In genomic region chr1:236734141-236734765, GRCh38 we compare ENCODE assay signal across 14 cellular contexts. TPM values are rescaled to one million over a fixed set of nuclear protein-coding genes. Genes with fewer than 3 reads are reported as not detected.
DNase-seq lines count a peak whose midpoint lies in the region; ATAC-seq and TF ChIP-seq lines count a peak whose summit lies in the region.
"Had no signal": no experiment of that assay in that cellular context is flagged by ENCODE, and none has a peak within 500 bp of the region (broad histone marks: within the 10 kb centered on the region; RNA-seq: fewer than 3 reads in every experiment).

No MANE protein-coding gene starts in this region.

- H3K9ac ChIP-seq in H9 (ENCODE audit: extremely low read depth, insufficient read length, low read length) = no peak overlapping the region

- H3K79me1 ChIP-seq in H9 (ENCODE audit: insufficient read depth, low read depth, low read length, poor library complexity, severe bottlenecking) = no peaks in the 10 kb centered on the region

- H2BK5ac ChIP-seq in H9 (ENCODE audit: insufficient read length, low read length) = no peak overlapping the region

- H3K9me3 ChIP-seq in heart right ventricle (no peaks in the 10 kb centered on the region), H9 (ENCODE audit: control insufficient read depth, low read depth, low read length) (no peaks in the 10 kb centered on the region)
- H3K9me3 ChIP-seq: mucosa of descending colon, ovary had no signal

- WGBS in heart right ventricle, 2 donors = 36 to 51% methylated on average over 8 of the region's 8 CpGs
- no CpG with 5 or more reads among the region's 8 CpGs for WGBS in H9 (ENCODE audit: extremely low coverage, insufficient read length, low lambda C conversion rate)

- no peaks in the 10 kb centered on the region for H4K20me1 ChIP-seq in H9 (ENCODE audit: control insufficient read depth, insufficient read depth, insufficient read length)

- peaks cover 0 to 3% (median 0%) of the 10 kb centered on the region in 3 experiments; a peak in 2 of 7 replicates for H3K36me3 Mint-ChIP-seq in H9 (ENCODE audit: insufficient read depth in 1 of 3, low read depth in 3 of 3)

- no peaks in the 10 kb centered on the region for H3K9me3 Mint-ChIP-seq in H9
- H3K9me3 Mint-ChIP-seq: activated naive CD8-positive, alpha-beta T cell treated with anti-CD3 and anti-CD28 coated beads, Interleukin-2, amount 50 U/mL, for 24 hours had no signal

- H3K4ac ChIP-seq in H9 (ENCODE audit: low read depth, low read length) = no peak overlapping the region

- intact Hi-C loops in heart right ventricle (cut with DNase I) = no loop called here

- H3K27me3 ChIP-seq in heart right ventricle = no peaks in the 10 kb centered on the region
- H3K27me3 ChIP-seq in H9 (ENCODE audit: insufficient read depth, low read length) = no peaks in the 10 kb centered on the region
- H3K27me3 ChIP-seq: ovary had no signal

- no peak overlapping the region for H2BK15ac ChIP-seq in H9 (ENCODE audit: low read depth, low read length)

- H4K5ac ChIP-seq in H9 (ENCODE audit: insufficient read length, low read depth, low read length) = no peak overlapping the region

- TF ChIP-seq CTCF in heart right ventricle (IDR thresholded peaks at IDR 0.05) = no peak
- TF ChIP-seq CTCF in H9 (conservative IDR thresholded peaks at IDR 0.05) = no peak

- H2BK12ac ChIP-seq in H9 (ENCODE audit: insufficient read length, low read depth, low read length) = no peak overlapping the region

- H3K27me3 Mint-ChIP-seq in H9 (ENCODE audit: low read depth) = no peaks in the 10 kb centered on the region

- no peak overlapping the region for H3K4me3 ChIP-seq in heart right ventricle
- H3K4me3 ChIP-seq: coronary artery, mucosa of descending colon, ovary had no signal

- no peak overlapping the region for H2AK5ac ChIP-seq in H9 (ENCODE audit: insufficient read length, low read length)

- DNase-seq in A172 (ENCODE audit: low spot score) (peak; percentile 61), astrocyte of the hippocampus (ENCODE audit: low read depth, low spot score) (peak; percentile 13), heart right ventricle (no peak), NCI-H1436 (lab: John Stamatoyannopoulos, UW) (no peak), H9 (no peak), NCI-H526 (lab: John Stamatoyannopoulos, UW) (no peak), HuH-7.5 (ENCODE audit: low spot score) (no peak)
- DNase-seq: activated naive CD8-positive, alpha-beta T cell treated with anti-CD3 and anti-CD28 coated beads, Interleukin-2, amount 50 U/mL, for 24 hours; activated T-cell treated with anti-CD3 and anti-CD28 coated beads for 4 hours; mucosa of descending colon; MV-4-11; ovary had no signal

- no peak overlapping the region for H3K4me3 Mint-ChIP-seq in H9
- H3K4me3 Mint-ChIP-seq: activated naive CD8-positive, alpha-beta T cell treated with anti-CD3 and anti-CD28 coated beads, Interleukin-2, amount 50 U/mL, for 24 hours had no signal

- no peak overlapping the region for H2BK120ac ChIP-seq in H9 (ENCODE audit: low read depth, low read length, poor library complexity, severe bottlenecking)

- no peak overlapping the region for H3T11ph ChIP-seq in H9 (ENCODE audit: low read length)

- no peak overlapping the region for H4K8ac ChIP-seq in H9 (replicated peaks; ENCODE audit: insufficient read length, low read depth, low read length)

- H2BK20ac ChIP-seq in H9 (ENCODE audit: low read depth, low read length, poor library complexity, severe bottlenecking) = no peak overlapping the region

- peaks cover 8 to 15% of the 10 kb centered on the region in 2 experiments; a peak in 3 of 4 replicates for H3K4me1 Mint-ChIP-seq in H9

- peak overlapping the region in 6 of 10 donors; percentile 2 to 53 (median 34) for H3K27ac ChIP-seq in heart right ventricle
- H3K27ac ChIP-seq in H9 (ENCODE audit: insufficient read length, low read depth, low read length) = no peak overlapping the region
- H3K27ac ChIP-seq: coronary artery, ovary had no signal

- no peak overlapping the region for H2AFZ ChIP-seq in H9 (ENCODE audit: low read length)

- H3K79me2 ChIP-seq in H9 (ENCODE audit: insufficient read depth, low read length) = no peaks in the 10 kb centered on the region

- H4K91ac ChIP-seq in H9 (ENCODE audit: insufficient read length, low read depth, low read length) = no peak overlapping the region

- H3K14ac ChIP-seq in H9 (ENCODE audit: insufficient read depth, low read length) = no peak overlapping the region

- H3K4me1 ChIP-seq in heart right ventricle (peaks cover 0 to 27% (median under 1%) of the 10 kb centered on the region in 9 donors), H9 (ENCODE audit: insufficient read depth, low read length) (peaks cover 3% of the 10 kb centered on the region; the same call in 1 of the 2 replicates)

- ATAC-seq in GM21619 (IDR thresholded peaks at IDR 0.05; ENCODE audit: unreplicated experiment) (peak; percentile 59), heart right ventricle (peak in 4 of 8 donors; percentile 4 to 30 (median 12))
- ATAC-seq: activated naive CD8-positive, alpha-beta T cell treated with anti-CD3 and anti-CD28 coated beads, Interleukin-2, amount 50 U/mL, for 24 hours; mucosa of descending colon had no signal

- no peaks in the 10 kb centered on the region for H3K23me2 ChIP-seq in H9 (ENCODE audit: insufficient read length, low read depth, low read length, poor library complexity, severe bottlenecking)

- H3K18ac ChIP-seq in H9 (ENCODE audit: insufficient read length, low read depth, low read length) = no peak overlapping the region

- peaks cover 0 to 92% (median 4%) of the 10 kb centered on the region in 9 donors for H3K36me3 ChIP-seq in heart right ventricle
- H3K36me3 ChIP-seq: ovary had no signal

- H3K23ac ChIP-seq in H9 (ENCODE audit: insufficient read length, low read depth, low read length) = no peak overlapping the region

- H3K56ac ChIP-seq in H9 (ENCODE audit: insufficient read length, low read depth, low read length) = no peak overlapping the region

- no peak overlapping the region for H3K4me2 ChIP-seq in H9 (ENCODE audit: insufficient read depth, insufficient read length, low read length)

- H3K27ac Mint-ChIP-seq in H9 = peak overlapping the region in 1 of 3 experiments; percentile 9; a peak in 1 of 7 replicates
- H3K27ac Mint-ChIP-seq: activated naive CD8-positive, alpha-beta T cell treated with anti-CD3 and anti-CD28 coated beads, Interleukin-2, amount 50 U/mL, for 24 hours had no signal

RNA-seq across cellular contexts. Expression of gene ACTN2, which starts 48.0 kb away (rescaled TPM):
- not detected in 2 replicates for total RNA-seq in A172 (2014; rRNA removed; shearing (Covaris generic))
- total RNA-seq in heart right ventricle (1,000 to 10,000 TPM; 2,366 to 4,290 (median 3,682) TPM), H9 (2021) (0.92 and 2.3 TPM in 2 replicates)
- 1,000 to 10,000 TPM in 1 of 2 donors, 100 to 1,000 TPM in 1; 599 to 1,375 TPM for polyA plus RNA-seq in heart right ventricle

Comparison
In these comparisons a context has a peak if more than half of its experiments do, and no peak if none do; other contexts are left out.
1. DNase-seq: peak in A172 (single experiment) and astrocyte of the hippocampus (single experiment); none in heart right ventricle (0 of 2), NCI-H1436 (single experiment), H9 (single experiment), NCI-H526 (0 of 2) and HuH-7.5 (single experiment).
2. RNA of gene ACTN2, which starts 48.0 kb away (total RNA-seq): 2,366 to 4,290 TPM in heart right ventricle; 0.92 to 2.3 TPM in H9 and not detected in A172; every median in the first group is over 100 times any median in the second.